Comparison of ENCODE assay signal across 1 cellular context in genomic region chr12:63843613-63844390, GRCh38.
TF ChIP-seq lines count a peak whose summit lies in the region.

No MANE protein-coding gene starts in this region.

TF ChIP-seq in HepG2, 621 proteins besides CTCF, POLR2A, EP300 and RAD21 (continued from another document and continues in another):
- TF ChIP-seq ZGPAT (CRISPR knock-in tag; IDR thresholded peaks at IDR 0.05), result peak; percentile 93
- peak; percentile 90 for TF ChIP-seq KDM2A (CRISPR knock-in tag; IDR thresholded peaks at IDR 0.05; ENCODE audit: borderline replicate concordance, low read depth)
- peak; percentile 19; the same call in 1 of the 2 replicates for TF ChIP-seq CEBPG (CRISPR knock-in tag; IDR thresholded peaks at IDR 0.05)
- TF ChIP-seq JUN (CRISPR knock-in tag; IDR thresholded peaks at IDR 0.05), result no peak
- peak; percentile 56; the same call in 1 of the 2 replicates for TF ChIP-seq PHF20 (CRISPR knock-in tag; IDR thresholded peaks at IDR 0.05)
- TF ChIP-seq ZNF18 (CRISPR knock-in tag; IDR thresholded peaks at IDR 0.05; ENCODE audit: insufficient replicate concordance), result peak; percentile 78
- no peak; the same call in 1 of the 2 replicates for TF ChIP-seq ZNF670 (CRISPR knock-in tag; IDR thresholded peaks at IDR 0.05; ENCODE audit: borderline replicate concordance)
- TF ChIP-seq ZNF121 (CRISPR knock-in tag; IDR thresholded peaks at IDR 0.05), result peak; percentile 50
- TF ChIP-seq MEIS1 (CRISPR knock-in tag; IDR thresholded peaks at IDR 0.05; ENCODE audit: borderline replicate concordance), result peak; percentile 75; the same call in 1 of the 2 replicates
- TF ChIP-seq ONECUT2 (CRISPR knock-in tag; IDR thresholded peaks at IDR 0.05), result no peak
- TF ChIP-seq ZNF841 (CRISPR knock-in tag; IDR thresholded peaks at IDR 0.05; ENCODE audit: borderline replicate concordance), result no peak; the same call in 1 of the 2 replicates
- TF ChIP-seq ZNF318 (CRISPR knock-in tag; IDR thresholded peaks at IDR 0.05), result peak; percentile 44; the same call in 1 of the 2 replicates
- peak; percentile 68; the same call in 1 of the 2 replicates for TF ChIP-seq KAT7 (CRISPR knock-in tag; IDR thresholded peaks at IDR 0.05; ENCODE audit: borderline replicate concordance)
- TF ChIP-seq PBX2 (CRISPR knock-in tag; IDR thresholded peaks at IDR 0.05), result peak; percentile 83
- peak; percentile 92 for TF ChIP-seq IRF2 (CRISPR knock-in tag; IDR thresholded peaks at IDR 0.05)
- TF ChIP-seq HOMEZ (CRISPR knock-in tag; IDR thresholded peaks at IDR 0.05; ENCODE audit: low read depth), result peak; percentile 44
- 0 out of 2 replicates have a peak, but pooled peaks have one; percentile 44 for TF ChIP-seq PRDM10 (CRISPR knock-in tag; IDR thresholded peaks at IDR 0.05; ENCODE audit: low read depth)
- TF ChIP-seq ZBTB14 (CRISPR knock-in tag; IDR thresholded peaks at IDR 0.05), result peak; percentile 93
- no peak for TF ChIP-seq NFIB (CRISPR knock-in tag; IDR thresholded peaks at IDR 0.05; ENCODE audit: borderline replicate concordance)
- TF ChIP-seq ZFP91 (CRISPR knock-in tag; IDR thresholded peaks at IDR 0.05; ENCODE audit: borderline replicate concordance), result peak; percentile 91
- TF ChIP-seq HOXA5 (CRISPR knock-in tag; IDR thresholded peaks at IDR 0.05), result peak; percentile 65; the same call in 1 of the 2 replicates
- TF ChIP-seq TP53 (CRISPR knock-in tag; conservative IDR thresholded peaks at IDR 0.05), result no peak; the same call in 1 of the 2 replicates
- 0 out of 2 replicates have a peak, but pooled peaks have one; percentile 31 for TF ChIP-seq HMGXB3 (CRISPR knock-in tag; IDR thresholded peaks at IDR 0.05; ENCODE audit: borderline replicate concordance)
